In genomic region chr11:64358907-64359711, GRCh38 we compare ENCODE assay signal across 8 cellular contexts. TPM values are rescaled to one million over a fixed set of nuclear protein-coding genes. Genes with fewer than 3 reads are reported as not detected.
DNase-seq lines count a peak whose midpoint lies in the region; ATAC-seq and TF ChIP-seq lines count a peak whose summit lies in the region.

Gene RPS6KA4, plus strand, starts transcription at chr11:64359162. Its CDS starts 74 bp downstream, at chr11:64359236.

- H2AFZ ChIP-seq in Karpas-422 (ENCODE audit: low read length) = peak within 1 kb of the TSS; percentile 86

- H3K9me3 Mint-ChIP-seq in activated B cell treated with CpG ODN at 0.5 μM for 24 hours = no peaks in the 10 kb centered on the region

- no peaks in the 10 kb centered on the region for H3K27me3 ChIP-seq in BLaER1 treated with 17β-estradiol and CSF1 and Interleukin-3, amounts not matched to agents 10 nM and 100 nM
- no peaks in the 10 kb centered on the region for H3K27me3 ChIP-seq in Karpas-422 (ENCODE audit: low read length)
- H3K27me3 ChIP-seq in layer of hippocampus (ENCODE audit: control insufficient read depth, insufficient read depth, low read length) = no peaks in the 10 kb centered on the region

- no peaks in the 10 kb centered on the region for H3K9me2 ChIP-seq in Karpas-422 (replicated peaks; ENCODE audit: insufficient read depth, low read length)

- CTCF ChIA-PET in activated B cell treated with CpG ODN at 0.5 μM for 24 hours (lab: Charles Lee) = interaction anchor here (0.7 to 2.2 kb wide), 7 partner anchors 18 to 384 kb away, joined by 3 to 10 read pairs (median 4); partner anchors contain the start of genes ESRRA, PRDX5 and TRMT112

- H3K4me1 Mint-ChIP-seq in activated B cell treated with CpG ODN at 0.5 μM for 24 hours = peaks cover 47% of the 10 kb centered on the region

- H3K4me1 ChIP-seq in BLaER1 treated with 17β-estradiol and CSF1 and Interleukin-3, amounts not matched to agents 10 nM and 100 nM = peaks cover 56 to 80% (median 71%) of the 10 kb centered on the region in 10 experiments
- H3K4me1 ChIP-seq in Karpas-422 (ENCODE audit: low read length) = peaks cover 53% of the 10 kb centered on the region

- H3K4me2 ChIP-seq in BLaER1 treated with 17β-estradiol and CSF1 and Interleukin-3, amounts not matched to agents 10 nM and 100 nM = peak within 1 kb of the TSS; percentile 93 to 100 (median 99)
- peak within 1 kb of the TSS; percentile 88 for H3K4me2 ChIP-seq in Karpas-422 (ENCODE audit: low read depth, low read length, poor library complexity, severe bottlenecking)

- intact Hi-C loops in activated B cell treated with CpG ODN at 0.5 μM for 24 hours (cut with micrococcal nuclease) = loop anchor here (1.0 to 5.0 kb wide), 3 partner anchors 24 to 88 kb away; partner anchors contain the start of gene PRDX5

- no peaks in the 10 kb centered on the region for H3K9me3 ChIP-seq in BLaER1 treated with 17β-estradiol and CSF1 and Interleukin-3, amounts not matched to agents 10 nM and 100 nM (replicated peaks in 1 of 11)
- no peaks in the 10 kb centered on the region for H3K9me3 ChIP-seq in Karpas-422 (ENCODE audit: low read length)

- POLR2A ChIA-PET in activated B cell treated with CpG ODN at 0.5 μM for 24 hours (lab: Charles Lee) = interaction anchor here (0.6 to 2.8 kb wide), 6 partner anchors 17 to 55 kb away, joined by 3 to 19 read pairs (median 3); partner anchors contain the start of genes PRDX5 and TRMT112

- peak within 1 kb of the TSS; percentile 56 to 83 (median 78); a peak in 21 of 22 replicates for H3K27ac ChIP-seq in BLaER1 treated with 17β-estradiol and CSF1 and Interleukin-3, amounts not matched to agents 10 nM and 100 nM
- H3K27ac ChIP-seq in Karpas-422 (ENCODE audit: low read length) = peak within 1 kb of the TSS; percentile 75
- peak within 1 kb of the TSS; percentile 93 for H3K27ac ChIP-seq in layer of hippocampus (ENCODE audit: low read depth, low read length)

- TF ChIP-seq CTCF in activated B cell treated with CpG ODN at 0.5 μM for 24 hours (IDR thresholded peaks at IDR 0.05) = no peak

- peak; percentile 72 for ATAC-seq in activated B cell treated with CpG ODN at 0.5 μM for 24 hours (ENCODE audit: low read depth)

- H3K4me3 Mint-ChIP-seq in activated B cell treated with CpG ODN at 0.5 μM for 24 hours = peak within 1 kb of the TSS; percentile 82

- peaks cover 28 to 34% (median 33%) of the 10 kb centered on the region in 11 experiments for H3K36me3 ChIP-seq in BLaER1 treated with 17β-estradiol and CSF1 and Interleukin-3, amounts not matched to agents 10 nM and 100 nM
- H3K36me3 ChIP-seq in Karpas-422 (ENCODE audit: insufficient read depth, low read length) = peaks cover 9% of the 10 kb centered on the region; the same call in 1 of the 2 replicates

- peak; percentile 81 for DNase-seq in Karpas-422
- DNase-seq in activated B cell treated with CpG ODN at 0.5 μM for 24 hours = peak; percentile 55
- DNase-seq in dermis blood vessel endothelial cell = peak; percentile 68
- DNase-seq in stimulated activated CD4-positive, alpha-beta T cell treated with anti-CD3 and anti-CD28 coated beads, Interleukin-12 subunit alpha, Interleukin-12 subunit beta, amount 100 ng/mL, for 4 hours = peak; percentile 64
- DNase-seq in NCI-H1694 (lab: John Stamatoyannopoulos, UW) = no peak

- TF ChIP-seq POLR2A in GM19193 (IDR thresholded peaks at IDR 0.05; ENCODE audit: extremely low read depth, insufficient read depth, insufficient read length) = peak; percentile 69

- H3K9ac ChIP-seq in BLaER1 treated with 17β-estradiol and CSF1 and Interleukin-3, amounts not matched to agents 10 nM and 100 nM = peak within 1 kb of the TSS; percentile 73 to 88 (median 84)
- H3K9ac ChIP-seq in Karpas-422 (ENCODE audit: low read length) = peak within 1 kb of the TSS; percentile 94

- H3K27ac Mint-ChIP-seq in activated B cell treated with CpG ODN at 0.5 μM for 24 hours = peak within 1 kb of the TSS; percentile 53

- peaks cover 3% of the 10 kb centered on the region; the same call in 1 of the 2 replicates for H3K79me2 ChIP-seq in Karpas-422 (ENCODE audit: low read length)

- H3K4me3 ChIP-seq in BLaER1 treated with 17β-estradiol and CSF1 and Interleukin-3, amounts not matched to agents 10 nM and 100 nM = peak within 1 kb of the TSS; percentile 66 to 88 (median 84)
- H3K4me3 ChIP-seq in Karpas-422 (ENCODE audit: low read length) = peak within 1 kb of the TSS; percentile 85

- peaks cover 40% of the 10 kb centered on the region for H3K36me3 Mint-ChIP-seq in activated B cell treated with CpG ODN at 0.5 μM for 24 hours (ENCODE audit: low read depth)

- no peaks in the 10 kb centered on the region for H3K27me3 Mint-ChIP-seq in activated B cell treated with CpG ODN at 0.5 μM for 24 hours

- H4K20me1 ChIP-seq in BLaER1 treated with 17β-estradiol and CSF1 and Interleukin-3, amounts not matched to agents 10 nM and 100 nM = peaks cover 0 to 26% (median 15%) of the 10 kb centered on the region in 11 experiments; a peak in 13 of 22 replicates
- H4K20me1 ChIP-seq in Karpas-422 (ENCODE audit: insufficient read depth, low read depth, low read length) = peaks cover 4% of the 10 kb centered on the region; the same call in 1 of the 2 replicates

RNA-seq across cellular contexts. Expression of gene RPS6KA4, which starts in this region (rescaled TPM):
- 17.1 and 38.4 TPM in 2 replicates for total RNA-seq in Karpas-422 (2014; rRNA removed; shearing (Covaris generic); ENCODE audit: low replicate concordance)
- total RNA-seq in activated B cell treated with CpG ODN at 0.5 μM for 24 hours (18.0 and 22.6 TPM in 2 replicates), dermis blood vessel endothelial cell (35.9 and 46.6 TPM in 2 replicates)
